ENCODE assay signal across 21 cellular contexts in genomic region chrX:1809581-1809980, GRCh38.
DNase-seq lines count a peak whose midpoint lies in the region; ATAC-seq and TF ChIP-seq lines count a peak whose summit lies in the region.
"Had no signal": no experiment of that assay in that cellular context is flagged by ENCODE, and none has a peak within 500 bp of the region (broad histone marks: within the 10 kb centered on the region; RNA-seq: fewer than 3 reads in every experiment).

No MANE protein-coding gene starts in this region.

- no peak overlapping the region for H3K4me3 ChIP-seq in RWPE2 (ENCODE audit: severe bottlenecking)
- H3K4me3 ChIP-seq: A549; BLaER1 treated with 17β-estradiol and CSF1 and Interleukin-3, amounts not matched to agents 10 nM and 100 nM; GM12878 had no signal

- H3K9me3 Mint-ChIP-seq in osteocyte (ENCODE audit: unreplicated experiment): no peaks in the 10 kb centered on the region
- H3K9me3 Mint-ChIP-seq: CD4-positive, alpha-beta T cell; CD8-positive, alpha-beta T cell had no signal

- H3K36me3 Mint-ChIP-seq in osteocyte (ENCODE audit: unreplicated experiment): no peaks in the 10 kb centered on the region
- H3K36me3 Mint-ChIP-seq: CD8-positive, alpha-beta T cell had no signal

- TF ChIP-seq CTCF in RWPE2 (IDR thresholded peaks at IDR 0.05; ENCODE audit: poor library complexity, severe bottlenecking) (no peak), osteocyte (IDR thresholded peaks at IDR 0.05) (no peak)

- H3K27me3 ChIP-seq in RWPE2 (ENCODE audit: insufficient read depth, poor library complexity, severe bottlenecking): no peaks in the 10 kb centered on the region
- H3K27me3 ChIP-seq: BLaER1 treated with 17β-estradiol and CSF1 and Interleukin-3, amounts not matched to agents 10 nM and 100 nM had no signal

- DNase-seq in RWPE2 (ENCODE audit: low spot score): peak; percentile 12
- peak; percentile 53 for DNase-seq in osteocyte (ENCODE audit: extremely low spot score, unreplicated experiment)
- DNase-seq in ureter (ENCODE audit: low spot score): peak; percentile 6
- no peak for DNase-seq in COR-L47 (lab: John Stamatoyannopoulos, UW)
- DNase-seq in NCI-H345 treated with DMSO at 0.1 percent for 48 hours (lab: John Stamatoyannopoulos, UW; ENCODE audit: unreplicated experiment): no peak
- DNase-seq: AML-193; CD4-positive, alpha-beta T cell; CD8-positive, alpha-beta T cell; DMS 273 treated with DMSO at 0.1 percent for 48 hours; DMS153; DMS53; DMS79; DND-41; EL; GDM1 had no signal

- no peak overlapping the region for H3K27ac ChIP-seq in RWPE2 (ENCODE audit: poor library complexity, severe bottlenecking)
- H3K27ac ChIP-seq: 22Rv1; A549; BLaER1 treated with 17β-estradiol and CSF1 and Interleukin-3, amounts not matched to agents 10 nM and 100 nM; C4-2B had no signal

- no peak overlapping the region for H3K4me3 Mint-ChIP-seq in osteocyte (ENCODE audit: unreplicated experiment)
- H3K4me3 Mint-ChIP-seq: B cell; CD4-positive, alpha-beta T cell; CD8-positive, alpha-beta T cell had no signal

- H3K27ac Mint-ChIP-seq in osteocyte (ENCODE audit: unreplicated experiment): no peak overlapping the region
- H3K27ac Mint-ChIP-seq: B cell; CD4-positive, alpha-beta T cell; CD8-positive, alpha-beta T cell had no signal

- H3K27me3 Mint-ChIP-seq in osteocyte (ENCODE audit: unreplicated experiment): peaks cover 4% of the 10 kb centered on the region

- no peaks in the 10 kb centered on the region for H3K36me3 ChIP-seq in RWPE2 (ENCODE audit: low read depth)
- H3K36me3 ChIP-seq: BLaER1 treated with 17β-estradiol and CSF1 and Interleukin-3, amounts not matched to agents 10 nM and 100 nM had no signal

- H3K4me1 ChIP-seq in RWPE2 (ENCODE audit: insufficient read depth, poor library complexity, severe bottlenecking): no peaks in the 10 kb centered on the region

- H3K9me3 ChIP-seq in RWPE2 (ENCODE audit: severe bottlenecking): peaks cover 3% of the 10 kb centered on the region
- H3K9me3 ChIP-seq: A549 had no signal

- H3K4me1 Mint-ChIP-seq in osteocyte (ENCODE audit: unreplicated experiment): no peaks in the 10 kb centered on the region
- H3K4me1 Mint-ChIP-seq: B cell had no signal

- no peak for ATAC-seq in RWPE2 (ENCODE audit: low read depth)
- ATAC-seq: A549; CD8-positive, alpha-beta T cell; GM12878 had no signal

Comparison
In these comparisons a context has a peak if more than half of its experiments do, and no peak if none do; other contexts are left out.
1. DNase-seq: peak in RWPE2 (single experiment), osteocyte (single experiment) and ureter (single experiment); none in COR-L47 (single experiment) and NCI-H345 treated with DMSO at 0.1 percent for 48 hours (single experiment).